8 cellular contexts compared by ENCODE assay signal in the genomic region with DNA sequence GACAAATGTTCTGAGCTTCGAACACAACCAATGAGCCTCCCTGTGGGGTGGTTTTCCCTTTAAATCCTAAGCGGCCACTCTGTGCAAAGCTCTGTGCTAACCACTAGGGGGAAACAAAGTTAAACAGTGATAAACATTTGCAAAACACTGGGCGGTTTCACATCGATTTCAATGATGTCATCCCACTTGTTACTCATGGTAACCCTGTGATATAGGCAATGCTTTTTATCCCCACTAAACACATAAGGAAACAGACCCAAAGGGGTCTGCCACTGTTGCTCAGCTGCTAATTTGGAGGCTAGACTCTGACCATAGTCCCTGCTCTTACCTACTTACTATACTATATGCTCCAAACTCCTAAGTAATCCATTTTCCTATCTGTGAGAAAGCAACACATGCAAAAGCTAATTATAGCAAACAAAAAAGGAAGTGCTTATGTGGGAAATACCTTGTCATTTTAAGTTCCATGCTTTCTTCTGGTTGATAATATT. TPM values are rescaled to one million over a fixed set of nuclear protein-coding genes. Genes with fewer than 3 reads are reported as not detected.
DNase-seq lines count a peak whose midpoint lies in the region; ATAC-seq and TF ChIP-seq lines count a peak whose summit lies in the region.

No MANE protein-coding gene starts in this region.

- peak; percentile 80 for ATAC-seq in GM19397 (IDR thresholded peaks at IDR 0.05; ENCODE audit: unreplicated experiment)
- peak; percentile 93 for ATAC-seq in HG03439 (IDR thresholded peaks at IDR 0.05; ENCODE audit: unreplicated experiment)
- ATAC-seq in mucosa of descending colon = peak; percentile 92

- H3K36me3 ChIP-seq in Caco-2 (ENCODE audit: control insufficient read depth, insufficient read depth, low read length) = no peaks in the 10 kb centered on the region
- no peaks in the 10 kb centered on the region for H3K36me3 ChIP-seq in mucosa of descending colon (ENCODE audit: low read depth)
- no peaks in the 10 kb centered on the region for H3K36me3 ChIP-seq in thyroid gland

- intact Hi-C loops in Caco-2 (cut with micrococcal nuclease; ENCODE audit: unreplicated experiment) = loop anchor here (1.0 to 2.0 kb wide), 3 partner anchors 28 to 79 kb away; no protein-coding TSS in a partner anchor
- intact Hi-C loops in mucosa of descending colon (cut with DNase I, micrococcal nuclease) = loop anchor here in 1 of 2 donors (5.0 kb wide), 1 partner anchor 81 kb away; no protein-coding TSS in a partner anchor
- intact Hi-C loops in thyroid gland (cut with DNase I) = loop anchor here (2.0 kb wide), 1 partner anchor 80 kb away; no protein-coding TSS in a partner anchor

- peaks cover 7% of the 10 kb centered on the region for H3K36me3 Mint-ChIP-seq in Caco-2 (ENCODE audit: insufficient read depth, unreplicated experiment)

- no TSS peak for BruUV-seq in Caco-2 (replicated peaks; lab: Mats Ljungman, UMichigan)

- peak overlapping the region; percentile 70 for H3K27ac Mint-ChIP-seq in Caco-2 (ENCODE audit: unreplicated experiment)

- H3K4me1 ChIP-seq in Caco-2 (no peaks in the 10 kb centered on the region), mucosa of descending colon (ENCODE audit: low read depth) (no peaks in the 10 kb centered on the region), thyroid gland (peaks cover 11 to 12% of the 10 kb centered on the region in 2 donors)

- H3K27me3 ChIP-seq in Caco-2 (replicated peaks; ENCODE audit: control insufficient read depth, insufficient read depth, low read length) (no peaks in the 10 kb centered on the region), thyroid gland (no peaks in the 10 kb centered on the region)

- no peak for TF ChIP-seq POLR2A in thyroid gland (IDR thresholded peaks at IDR 0.05)

- H3K9me3 Mint-ChIP-seq in Caco-2 (ENCODE audit: unreplicated experiment) = no peaks in the 10 kb centered on the region

- TF ChIP-seq CTCF in Caco-2 (IDR thresholded peaks at IDR 0.05; ENCODE audit: insufficient read depth in 1 of 2, low read depth in 1 of 2, low read length in 1 of 2, severe bottlenecking in 1 of 2, unreplicated experiment in 1 of 2) (peak; percentile 79 to 80), mucosa of descending colon (IDR thresholded peaks at IDR 0.05) (peak; percentile 39), thyroid gland (IDR thresholded peaks at IDR 0.05) (peak; percentile 39 to 81 (median 74))

- no peaks in the 10 kb centered on the region for H3K27me3 Mint-ChIP-seq in Caco-2 (ENCODE audit: insufficient read depth, unreplicated experiment)

- no peaks in the 10 kb centered on the region for H3K9me3 ChIP-seq in Caco-2
- H3K9me3 ChIP-seq in mucosa of descending colon = no peaks in the 10 kb centered on the region
- H3K9me3 ChIP-seq in thyroid gland = no peaks in the 10 kb centered on the region

- no peaks in the 10 kb centered on the region for H3K4me1 Mint-ChIP-seq in Caco-2 (ENCODE audit: low read depth, unreplicated experiment)

- POLR2A ChIA-PET in Caco-2 (lab: Charles Lee) = no interaction called here

- H3K27ac ChIP-seq in epithelial cell of prostate = peak overlapping the region; percentile 40
- no peak overlapping the region for H3K27ac ChIP-seq in thyroid gland

- WGBS in thyroid gland, 2 donors = 5 to 15% methylated on average over 4 of the region's 4 CpGs

- DNase-seq in Caco-2 (peak; percentile 66 to 67), NCI-H345 treated with DMSO at 0.1 percent for 48 hours (lab: John Stamatoyannopoulos, UW; ENCODE audit: unreplicated experiment) (peak; percentile 71), epithelial cell of prostate (ENCODE audit: low read depth, low spot score) (no peak), mucosa of descending colon (peak in 1 of 3 donors; percentile 63), thyroid gland (peak; percentile 34 to 51)
- DNase-seq in activated CD4-positive, alpha-beta T cell treated with anti-CD3 and anti-CD28 coated beads for 48 hours = peak; percentile 71

- CTCF ChIA-PET in Caco-2 (lab: Charles Lee) = interaction anchor here (0.7 to 1.7 kb wide), 9 partner anchors 12 to 1483 kb away, joined by 3 to 27 read pairs (median 5); no protein-coding TSS in a partner anchor

- H3K4me3 ChIP-seq in Caco-2 (ENCODE audit: low read depth, low read length) (no peak overlapping the region), mucosa of descending colon (no peak overlapping the region), thyroid gland (replicated peaks in 1 of 3) (no peak overlapping the region)

- no peak overlapping the region for H3K4me3 Mint-ChIP-seq in Caco-2 (ENCODE audit: unreplicated experiment)

RNA-seq across cellular contexts. Expression of a gene that starts 57.3 kb away (rescaled TPM):
- 12.1 and 12.4 TPM in 2 replicates for total RNA-seq in Caco-2 (2022)
- 10 to 100 TPM; 13.2 to 30.3 (median 25.8) TPM for total RNA-seq in mucosa of descending colon
- 10 to 100 TPM; 18.6 to 22.0 (median 21.3) TPM for total RNA-seq in thyroid gland
